ENCODE assay signal across 24 cellular contexts in the genomic region with DNA sequence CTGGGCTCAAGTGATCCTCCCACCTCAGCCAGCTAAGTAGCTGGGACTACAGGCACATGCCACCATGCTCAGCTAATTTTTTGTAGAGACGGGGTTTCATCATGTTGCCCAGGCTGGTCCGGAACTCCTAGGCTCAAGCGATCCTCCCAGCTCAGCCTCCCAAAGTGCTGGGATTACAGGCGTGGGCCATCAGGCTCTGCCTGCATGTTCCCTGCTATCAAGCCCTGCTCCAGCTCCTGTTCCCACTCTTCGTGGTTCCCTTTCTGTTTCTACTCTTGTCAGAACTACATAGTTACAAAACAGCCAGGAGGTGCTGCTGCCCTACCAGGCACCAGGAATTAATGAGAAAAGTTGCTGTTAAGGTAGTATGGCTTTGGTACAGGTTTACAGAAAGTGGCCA. TPM values are rescaled to one million over a fixed set of nuclear protein-coding genes. Genes with fewer than 3 reads are reported as not detected.
"Had no signal": no experiment of that assay in that cellular context is flagged by ENCODE, and none has a peak within 500 bp of the region (broad histone marks: within the 10 kb centered on the region; RNA-seq: fewer than 3 reads in every experiment).

No MANE protein-coding gene starts in this region.

- H3K4me3 Mint-ChIP-seq: IgD-negative memory B cell had no signal

- H3K36me3 Mint-ChIP-seq: IgD-negative memory B cell had no signal

- ATAC-seq: K562 had no signal

- H3K4me2 ChIP-seq: KMS-11, SK-N-SH had no signal

- H3K9me3 ChIP-seq: SK-N-SH had no signal

- H3K27ac ChIP-seq: HL-60, KMS-11 had no signal

- H3K27ac Mint-ChIP-seq: IgD-negative memory B cell had no signal

- H3K4me3 ChIP-seq: K562 had no signal

- H3K4me1 Mint-ChIP-seq: IgD-negative memory B cell had no signal

- H3K9ac ChIP-seq: KMS-11, SK-N-SH had no signal

- DNase-seq: Kasumi-1, MM.1S, NCI-H1092, NCI-H1105 treated with DMSO at 0.1 percent for 48 hours, NCI-H1417 treated with DMSO at 0.1 percent for 48 hours, NCI-H146, NCI-H1694 treated with DMSO at 0.1 percent for 48 hours, NCI-H1930, NCI-H2081, NCI-H2107, NCI-H2227 treated with DMSO at 0.1 percent for 48 hours, NCI-H510A, NCI-H524 treated with DMSO at 0.1 percent for 48 hours, NCI-H69, NCI-H774, RPMI8226, SHP77, SK-N-SH, SW 1271 had no signal

RNA-seq across cellular contexts. Expression of gene CFP, which starts 38.7 kb away (rescaled TPM):
- total RNA-seq: M059J had no signal
